In the genomic region with DNA sequence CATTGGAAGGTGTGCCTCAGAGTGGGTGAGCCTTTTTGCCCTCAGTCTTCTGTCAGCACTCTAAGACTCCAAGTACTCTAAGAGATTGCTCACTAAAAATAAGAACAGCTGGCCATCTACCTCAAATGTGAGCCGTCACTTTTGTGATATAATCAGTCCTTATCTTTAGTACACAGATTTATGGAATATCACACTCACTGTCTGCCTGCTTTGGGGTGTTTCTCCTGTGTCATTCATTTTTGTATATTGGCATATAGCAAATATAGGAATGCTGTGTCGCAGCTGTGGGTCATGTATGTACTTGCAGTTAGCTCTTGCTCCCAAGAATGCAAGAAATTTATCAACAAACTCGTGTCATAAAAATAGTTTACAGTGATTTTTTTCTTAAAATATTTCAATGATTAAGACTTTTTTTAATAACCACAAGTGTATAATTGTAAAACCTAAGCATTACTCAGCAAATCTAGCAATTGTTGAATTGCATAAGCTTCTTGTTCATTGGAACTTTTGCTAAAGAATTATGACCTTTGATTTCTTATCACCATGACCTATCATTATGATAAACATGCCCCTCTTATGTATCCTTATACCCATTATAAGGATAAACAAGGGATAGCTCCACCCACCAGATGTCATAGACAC, we compare ENCODE assay signal across 2 cellular contexts.
TF ChIP-seq lines count a peak whose summit lies in the region.

No MANE protein-coding gene starts in this region.

TF ChIP-seq in K562, 482 proteins besides CTCF, POLR2A, EP300 and RAD21 (continues in another document):
- TF ChIP-seq STAG1 (CRISPR knock-in tag; IDR thresholded peaks at IDR 0.05; ENCODE audit: borderline replicate concordance) (no peak), ZNF79 (CRISPR knock-in tag; IDR thresholded peaks at IDR 0.05; ENCODE audit: low read depth) (no peak), CBX1 (IDR thresholded peaks at IDR 0.05; ENCODE audit: low read depth) (no peak), RBM39 (optimal IDR thresholded peaks at IDR 0.05; ENCODE audit: low read depth, low read length) (no peak), SMARCE1 (IDR thresholded peaks at IDR 0.05) (peak; percentile 21; the same call in 1 of the 2 replicates), RAD51 (IDR thresholded peaks at IDR 0.05; ENCODE audit: borderline replicate concordance, low read depth) (no peak), CHD2 (IDR thresholded peaks at IDR 0.05; ENCODE audit: low read depth, low read length) (no peak), CBFA2T2 (conservative IDR thresholded peaks at IDR 0.05) (no peak), TBL1XR1 (IDR thresholded peaks at IDR 0.05; ENCODE audit: low read length in 2 of 2) (0 out of 4 replicates have a peak, but pooled peaks of 1 of the 2 experiments have one; percentile 24)
- TF ChIP-seq, protein P1, sequence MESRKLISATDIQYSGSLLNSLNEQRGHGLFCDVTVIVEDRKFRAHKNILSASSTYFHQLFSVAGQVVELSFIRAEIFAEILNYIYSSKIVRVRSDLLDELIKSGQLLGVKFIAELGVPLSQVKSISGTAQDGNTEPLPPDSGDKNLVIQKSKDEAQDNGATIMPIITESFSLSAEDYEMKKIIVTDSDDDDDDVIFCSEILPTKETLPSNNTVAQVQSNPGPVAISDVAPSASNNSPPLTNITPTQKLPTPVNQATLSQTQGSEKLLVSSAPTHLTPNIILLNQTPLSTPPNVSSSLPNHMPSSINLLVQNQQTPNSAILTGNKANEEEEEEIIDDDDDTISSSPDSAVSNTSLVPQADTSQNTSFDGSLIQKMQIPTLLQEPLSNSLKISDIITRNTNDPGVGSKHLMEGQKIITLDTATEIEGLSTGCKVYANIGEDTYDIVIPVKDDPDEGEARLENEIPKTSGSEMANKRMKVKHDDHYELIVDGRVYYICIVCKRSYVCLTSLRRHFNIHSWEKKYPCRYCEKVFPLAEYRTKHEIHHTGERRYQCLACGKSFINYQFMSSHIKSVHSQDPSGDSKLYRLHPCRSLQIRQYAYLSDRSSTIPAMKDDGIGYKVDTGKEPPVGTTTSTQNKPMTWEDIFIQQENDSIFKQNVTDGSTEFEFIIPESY (CRISPR knock-in tag; IDR thresholded peaks at IDR 0.05): no peak
- TF ChIP-seq, protein P2, sequence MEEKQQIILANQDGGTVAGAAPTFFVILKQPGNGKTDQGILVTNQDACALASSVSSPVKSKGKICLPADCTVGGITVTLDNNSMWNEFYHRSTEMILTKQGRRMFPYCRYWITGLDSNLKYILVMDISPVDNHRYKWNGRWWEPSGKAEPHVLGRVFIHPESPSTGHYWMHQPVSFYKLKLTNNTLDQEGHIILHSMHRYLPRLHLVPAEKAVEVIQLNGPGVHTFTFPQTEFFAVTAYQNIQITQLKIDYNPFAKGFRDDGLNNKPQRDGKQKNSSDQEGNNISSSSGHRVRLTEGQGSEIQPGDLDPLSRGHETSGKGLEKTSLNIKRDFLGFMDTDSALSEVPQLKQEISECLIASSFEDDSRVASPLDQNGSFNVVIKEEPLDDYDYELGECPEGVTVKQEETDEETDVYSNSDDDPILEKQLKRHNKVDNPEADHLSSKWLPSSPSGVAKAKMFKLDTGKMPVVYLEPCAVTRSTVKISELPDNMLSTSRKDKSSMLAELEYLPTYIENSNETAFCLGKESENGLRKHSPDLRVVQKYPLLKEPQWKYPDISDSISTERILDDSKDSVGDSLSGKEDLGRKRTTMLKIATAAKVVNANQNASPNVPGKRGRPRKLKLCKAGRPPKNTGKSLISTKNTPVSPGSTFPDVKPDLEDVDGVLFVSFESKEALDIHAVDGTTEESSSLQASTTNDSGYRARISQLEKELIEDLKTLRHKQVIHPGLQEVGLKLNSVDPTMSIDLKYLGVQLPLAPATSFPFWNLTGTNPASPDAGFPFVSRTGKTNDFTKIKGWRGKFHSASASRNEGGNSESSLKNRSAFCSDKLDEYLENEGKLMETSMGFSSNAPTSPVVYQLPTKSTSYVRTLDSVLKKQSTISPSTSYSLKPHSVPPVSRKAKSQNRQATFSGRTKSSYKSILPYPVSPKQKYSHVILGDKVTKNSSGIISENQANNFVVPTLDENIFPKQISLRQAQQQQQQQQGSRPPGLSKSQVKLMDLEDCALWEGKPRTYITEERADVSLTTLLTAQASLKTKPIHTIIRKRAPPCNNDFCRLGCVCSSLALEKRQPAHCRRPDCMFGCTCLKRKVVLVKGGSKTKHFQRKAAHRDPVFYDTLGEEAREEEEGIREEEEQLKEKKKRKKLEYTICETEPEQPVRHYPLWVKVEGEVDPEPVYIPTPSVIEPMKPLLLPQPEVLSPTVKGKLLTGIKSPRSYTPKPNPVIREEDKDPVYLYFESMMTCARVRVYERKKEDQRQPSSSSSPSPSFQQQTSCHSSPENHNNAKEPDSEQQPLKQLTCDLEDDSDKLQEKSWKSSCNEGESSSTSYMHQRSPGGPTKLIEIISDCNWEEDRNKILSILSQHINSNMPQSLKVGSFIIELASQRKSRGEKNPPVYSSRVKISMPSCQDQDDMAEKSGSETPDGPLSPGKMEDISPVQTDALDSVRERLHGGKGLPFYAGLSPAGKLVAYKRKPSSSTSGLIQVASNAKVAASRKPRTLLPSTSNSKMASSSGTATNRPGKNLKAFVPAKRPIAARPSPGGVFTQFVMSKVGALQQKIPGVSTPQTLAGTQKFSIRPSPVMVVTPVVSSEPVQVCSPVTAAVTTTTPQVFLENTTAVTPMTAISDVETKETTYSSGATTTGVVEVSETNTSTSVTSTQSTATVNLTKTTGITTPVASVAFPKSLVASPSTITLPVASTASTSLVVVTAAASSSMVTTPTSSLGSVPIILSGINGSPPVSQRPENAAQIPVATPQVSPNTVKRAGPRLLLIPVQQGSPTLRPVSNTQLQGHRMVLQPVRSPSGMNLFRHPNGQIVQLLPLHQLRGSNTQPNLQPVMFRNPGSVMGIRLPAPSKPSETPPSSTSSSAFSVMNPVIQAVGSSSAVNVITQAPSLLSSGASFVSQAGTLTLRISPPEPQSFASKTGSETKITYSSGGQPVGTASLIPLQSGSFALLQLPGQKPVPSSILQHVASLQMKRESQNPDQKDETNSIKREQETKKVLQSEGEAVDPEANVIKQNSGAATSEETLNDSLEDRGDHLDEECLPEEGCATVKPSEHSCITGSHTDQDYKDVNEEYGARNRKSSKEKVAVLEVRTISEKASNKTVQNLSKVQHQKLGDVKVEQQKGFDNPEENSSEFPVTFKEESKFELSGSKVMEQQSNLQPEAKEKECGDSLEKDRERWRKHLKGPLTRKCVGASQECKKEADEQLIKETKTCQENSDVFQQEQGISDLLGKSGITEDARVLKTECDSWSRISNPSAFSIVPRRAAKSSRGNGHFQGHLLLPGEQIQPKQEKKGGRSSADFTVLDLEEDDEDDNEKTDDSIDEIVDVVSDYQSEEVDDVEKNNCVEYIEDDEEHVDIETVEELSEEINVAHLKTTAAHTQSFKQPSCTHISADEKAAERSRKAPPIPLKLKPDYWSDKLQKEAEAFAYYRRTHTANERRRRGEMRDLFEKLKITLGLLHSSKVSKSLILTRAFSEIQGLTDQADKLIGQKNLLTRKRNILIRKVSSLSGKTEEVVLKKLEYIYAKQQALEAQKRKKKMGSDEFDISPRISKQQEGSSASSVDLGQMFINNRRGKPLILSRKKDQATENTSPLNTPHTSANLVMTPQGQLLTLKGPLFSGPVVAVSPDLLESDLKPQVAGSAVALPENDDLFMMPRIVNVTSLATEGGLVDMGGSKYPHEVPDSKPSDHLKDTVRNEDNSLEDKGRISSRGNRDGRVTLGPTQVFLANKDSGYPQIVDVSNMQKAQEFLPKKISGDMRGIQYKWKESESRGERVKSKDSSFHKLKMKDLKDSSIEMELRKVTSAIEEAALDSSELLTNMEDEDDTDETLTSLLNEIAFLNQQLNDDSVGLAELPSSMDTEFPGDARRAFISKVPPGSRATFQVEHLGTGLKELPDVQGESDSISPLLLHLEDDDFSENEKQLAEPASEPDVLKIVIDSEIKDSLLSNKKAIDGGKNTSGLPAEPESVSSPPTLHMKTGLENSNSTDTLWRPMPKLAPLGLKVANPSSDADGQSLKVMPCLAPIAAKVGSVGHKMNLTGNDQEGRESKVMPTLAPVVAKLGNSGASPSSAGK (IDR thresholded peaks at IDR 0.05): no peak

TF ChIP-seq in HepG2, 621 proteins besides CTCF, POLR2A, EP300 and RAD21:
- TF ChIP-seq, protein P3, sequence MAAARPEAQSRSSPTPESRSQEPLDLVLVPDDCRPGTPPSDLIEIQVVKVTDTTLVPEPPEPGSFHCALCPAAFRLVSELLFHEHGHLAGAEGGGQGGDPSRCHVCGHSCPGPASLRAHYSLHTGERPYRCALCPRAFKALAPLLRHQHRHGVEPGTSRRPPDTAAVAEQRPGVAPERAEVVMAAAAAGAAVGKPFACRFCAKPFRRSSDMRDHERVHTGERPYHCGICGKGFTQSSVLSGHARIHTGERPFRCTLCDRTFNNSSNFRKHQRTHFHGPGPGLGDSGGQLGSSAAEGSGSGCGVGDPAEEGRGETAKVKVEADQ (CRISPR knock-in tag; IDR thresholded peaks at IDR 0.05; ENCODE audit: borderline replicate concordance): no peak
- no peak for TF ChIP-seq ETV5 (CRISPR knock-in tag; IDR thresholded peaks at IDR 0.05; ENCODE audit: borderline replicate concordance)
- TF ChIP-seq, protein P4, sequence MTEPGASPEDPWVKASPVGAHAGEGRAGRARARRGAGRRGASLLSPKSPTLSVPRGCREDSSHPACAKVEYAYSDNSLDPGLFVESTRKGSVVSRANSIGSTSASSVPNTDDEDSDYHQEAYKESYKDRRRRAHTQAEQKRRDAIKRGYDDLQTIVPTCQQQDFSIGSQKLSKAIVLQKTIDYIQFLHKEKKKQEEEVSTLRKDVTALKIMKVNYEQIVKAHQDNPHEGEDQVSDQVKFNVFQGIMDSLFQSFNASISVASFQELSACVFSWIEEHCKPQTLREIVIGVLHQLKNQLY (CRISPR knock-in tag; IDR thresholded peaks at IDR 0.05): no peak
- TF ChIP-seq ZNF333 (CRISPR knock-in tag; IDR thresholded peaks at IDR 0.05; ENCODE audit: borderline replicate concordance): no peak
- TF ChIP-seq, protein P5, sequence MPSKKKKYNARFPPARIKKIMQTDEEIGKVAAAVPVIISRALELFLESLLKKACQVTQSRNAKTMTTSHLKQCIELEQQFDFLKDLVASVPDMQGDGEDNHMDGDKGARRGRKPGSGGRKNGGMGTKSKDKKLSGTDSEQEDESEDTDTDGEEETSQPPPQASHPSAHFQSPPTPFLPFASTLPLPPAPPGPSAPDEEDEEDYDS (CRISPR knock-in tag; IDR thresholded peaks at IDR 0.05): no peak
- TF ChIP-seq ZNF550 (CRISPR knock-in tag; IDR thresholded peaks at IDR 0.05; ENCODE audit: borderline replicate concordance): no peak
- no peak for TF ChIP-seq ZNF589 (CRISPR knock-in tag; conservative IDR thresholded peaks at IDR 0.05)
- TF ChIP-seq, protein P6, sequence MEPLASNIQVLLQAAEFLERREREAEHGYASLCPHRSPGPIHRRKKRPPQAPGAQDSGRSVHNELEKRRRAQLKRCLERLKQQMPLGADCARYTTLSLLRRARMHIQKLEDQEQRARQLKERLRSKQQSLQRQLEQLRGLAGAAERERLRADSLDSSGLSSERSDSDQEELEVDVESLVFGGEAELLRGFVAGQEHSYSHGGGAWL (CRISPR knock-in tag; IDR thresholded peaks at IDR 0.05): no peak
- no peak for TF ChIP-seq KLF16 (CRISPR knock-in tag; IDR thresholded peaks at IDR 0.05)
